Comparison of ENCODE assay signal across 9 cellular contexts in the genomic region with DNA sequence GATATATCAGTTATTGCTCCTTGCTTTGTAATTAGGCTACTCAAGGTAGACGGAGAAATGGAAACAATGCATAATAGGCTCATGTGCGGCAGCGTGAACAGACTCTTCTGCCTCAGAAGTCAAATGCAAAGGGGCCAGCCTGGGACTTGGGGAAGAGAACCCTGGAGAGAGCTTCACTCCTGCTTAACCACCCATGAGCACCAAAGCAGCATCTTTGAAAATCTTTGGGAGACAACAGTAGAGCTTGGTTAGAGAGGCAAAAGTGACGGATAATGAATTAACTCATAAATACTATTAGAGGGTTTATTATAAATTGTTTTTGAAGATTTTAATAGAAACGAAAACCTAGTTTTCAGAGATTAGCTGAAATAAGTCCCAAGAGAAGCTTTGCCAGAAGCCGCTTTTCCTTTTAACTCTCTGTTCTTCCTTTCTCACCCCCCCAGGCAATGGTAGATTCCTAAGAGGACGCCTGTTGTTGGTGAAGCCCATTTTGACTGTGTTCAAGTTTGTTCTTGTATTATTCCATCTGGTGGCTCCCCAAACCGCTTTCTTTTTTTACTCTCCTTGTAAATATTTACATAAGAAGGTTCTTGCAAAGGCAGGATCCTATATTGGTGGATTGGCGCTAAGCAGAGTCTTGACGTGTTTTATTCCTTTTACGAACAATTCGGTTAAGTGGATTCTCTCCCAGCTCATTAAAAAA.
DNase-seq lines count a peak whose midpoint lies in the region; ATAC-seq and TF ChIP-seq lines count a peak whose summit lies in the region.
"Had no signal": no experiment of that assay in that cellular context is flagged by ENCODE, and none has a peak within 500 bp of the region (broad histone marks: within the 10 kb centered on the region; RNA-seq: fewer than 3 reads in every experiment).

No MANE protein-coding gene starts in this region.

- in situ Hi-C loops in gastrocnemius medialis (cut with MboI; ENCODE audit: low sequenced_read_pairs in 4 of 4): loop anchor here in 2 of 4 donors (25.0 kb wide), 2 partner anchors 187 to 1663 kb away; partner anchors contain the start of gene TPRG1 (in 1 of the 2)

- TF ChIP-seq POLR2A in suprapubic skin (IDR thresholded peaks at IDR 0.05): no peak
- no peak for TF ChIP-seq POLR2A in gastrocnemius medialis (IDR thresholded peaks at IDR 0.05)
- no peak for TF ChIP-seq POLR2A in erythroblast (IDR thresholded peaks at IDR 0.05; ENCODE audit: low read length)

- peak; percentile 23 for ATAC-seq in esophagus mucosa
- no peak for ATAC-seq in gastrocnemius medialis
- ATAC-seq in HG02938 (IDR thresholded peaks at IDR 0.05; ENCODE audit: unreplicated experiment): no peak

- no peak for TF ChIP-seq EP300 in suprapubic skin (IDR thresholded peaks at IDR 0.05)

- H3K9me3 ChIP-seq in suprapubic skin (no peaks in the 10 kb centered on the region), gastrocnemius medialis (no peaks in the 10 kb centered on the region)

- TF ChIP-seq CTCF in suprapubic skin (IDR thresholded peaks at IDR 0.05) (no peak), gastrocnemius medialis (IDR thresholded peaks at IDR 0.05 in 4 of 5, conservative IDR thresholded peaks at IDR 0.05 in 1 of 5) (no peak)

- intact Hi-C loops in gastrocnemius medialis (cut with DNase I; ENCODE audit: low total_unique reads): no loop called here

- H3K27me3 ChIP-seq in suprapubic skin: no peaks in the 10 kb centered on the region
- H3K27me3 ChIP-seq in gastrocnemius medialis: no peaks in the 10 kb centered on the region

- H3K4me3 ChIP-seq in suprapubic skin: no peak overlapping the region
- H3K4me3 ChIP-seq in gastrocnemius medialis: no peak overlapping the region

- H3K4me1 ChIP-seq in suprapubic skin (peaks cover 37% of the 10 kb centered on the region), gastrocnemius medialis (peaks cover 0 to 2% of the 10 kb centered on the region in 2 donors)

- WGBS in suprapubic skin: 50% methylated on average over 12 of the region's 12 CpGs

- H3K27ac ChIP-seq in suprapubic skin: peak overlapping the region; percentile 26
- H3K27ac ChIP-seq in gastrocnemius medialis: peak overlapping the region in 1 of 4 donors; percentile 36
- H3K27ac ChIP-seq: 22Rv1 had no signal

- DNase-seq in NCI-H1092 treated with DMSO at 0.1 percent for 48 hours (lab: John Stamatoyannopoulos, UW) (peak; percentile 20), NCI-H1092 (lab: John Stamatoyannopoulos, UW) (no peak), NCI-H510A treated with DMSO at 0.1 percent for 48 hours (lab: John Stamatoyannopoulos, UW) (peak; percentile 70), suprapubic skin (ENCODE audit: low spot score in 2 of 2) (no peak), gastrocnemius medialis (no peak), erythroblast (lab: John Stamatoyannopoulos, UW) (no peak)

- no peaks in the 10 kb centered on the region for H3K36me3 ChIP-seq in suprapubic skin
- no peaks in the 10 kb centered on the region for H3K36me3 ChIP-seq in gastrocnemius medialis

Comparison
In these comparisons a context has a peak if more than half of its experiments do, and no peak if none do; other contexts are left out.
1. DNase-seq: peak in NCI-H1092 treated with DMSO at 0.1 percent for 48 hours (single experiment) and NCI-H510A treated with DMSO at 0.1 percent for 48 hours (single experiment); none in NCI-H1092 (single experiment), suprapubic skin (0 of 2), gastrocnemius medialis (0 of 2) and erythroblast (0 of 2).